ENCODE assay signal across 8 cellular contexts in genomic region chr6:37818536-37819176, GRCh38. TPM values are rescaled to one million over a fixed set of nuclear protein-coding genes. Genes with fewer than 3 reads are reported as not detected.
DNase-seq lines count a peak whose midpoint lies in the region; ATAC-seq and TF ChIP-seq lines count a peak whose summit lies in the region.

No MANE protein-coding gene starts in this region.

- H3K9ac ChIP-seq in BLaER1 treated with 17β-estradiol and CSF1 and Interleukin-3, amounts not matched to agents 10 nM and 100 nM = peak overlapping the region; percentile 88 to 99 (median 94)

- TF ChIP-seq POLR2A in GM19193 (IDR thresholded peaks at IDR 0.05; ENCODE audit: extremely low read depth, insufficient read depth, insufficient read length) = peak; percentile 98

- H3K4me2 ChIP-seq in BLaER1 treated with 17β-estradiol and CSF1 and Interleukin-3, amounts not matched to agents 10 nM and 100 nM = peak overlapping the region; percentile 81 to 95 (median 85)

- H4K20me1 ChIP-seq in BLaER1 treated with 17β-estradiol and CSF1 and Interleukin-3, amounts not matched to agents 10 nM and 100 nM = peaks cover 31 to 35% (median 33%) of the 10 kb centered on the region in 11 experiments

- H3K27ac ChIP-seq in BLaER1 treated with 17β-estradiol and CSF1 and Interleukin-3, amounts not matched to agents 10 nM and 100 nM = peak overlapping the region; percentile 86 to 100 (median 96)
- H3K27ac ChIP-seq in ectodermal cell (ENCODE audit: insufficient read depth, low read depth, low read length, poor library complexity, severe bottlenecking) = peak overlapping the region; percentile 97

- H3K9me3 ChIP-seq in BLaER1 treated with 17β-estradiol and CSF1 and Interleukin-3, amounts not matched to agents 10 nM and 100 nM (replicated peaks in 1 of 11) = no peaks in the 10 kb centered on the region
- no peaks in the 10 kb centered on the region for H3K9me3 ChIP-seq in ectodermal cell (ENCODE audit: control insufficient read depth, low read length)

- DNase-seq in NCI-H524 treated with DMSO at 0.1 percent for 48 hours (lab: John Stamatoyannopoulos, UW) (peak; percentile 85), lung microvascular endothelial cell (ENCODE audit: low read depth in 2 of 2) (peak; percentile 98)
- DNase-seq in activated CD4-positive, alpha-beta T cell treated with anti-CD3 and anti-CD28 coated beads for 48 hours = peak; percentile 96
- DNase-seq in stimulated activated CD4-positive, alpha-beta T cell treated with anti-CD3 and anti-CD28 coated beads, TNF-alpha, amount 100 ng/mL, for 4 hours (ENCODE audit: low read depth in 3 of 3) = peak; percentile 83 to 93 (median 90)

- peaks cover 0 to 23% (median 13%) of the 10 kb centered on the region in 11 experiments; a peak in 11 of 22 replicates for H3K36me3 ChIP-seq in BLaER1 treated with 17β-estradiol and CSF1 and Interleukin-3, amounts not matched to agents 10 nM and 100 nM
- no peaks in the 10 kb centered on the region for H3K36me3 ChIP-seq in ectodermal cell (ENCODE audit: control insufficient read depth, insufficient read depth, low read length)

- H3K4me3 ChIP-seq in BLaER1 treated with 17β-estradiol and CSF1 and Interleukin-3, amounts not matched to agents 10 nM and 100 nM = peak overlapping the region; percentile 66 to 86 (median 76)
- H3K4me3 ChIP-seq in ectodermal cell (ENCODE audit: insufficient read depth, low read depth, low read length) = peak overlapping the region; percentile 74

- H3K4me1 ChIP-seq in BLaER1 treated with 17β-estradiol and CSF1 and Interleukin-3, amounts not matched to agents 10 nM and 100 nM = peaks cover 38 to 44% (median 40%) of the 10 kb centered on the region in 10 experiments
- peaks cover 19% of the 10 kb centered on the region for H3K4me1 ChIP-seq in ectodermal cell (ENCODE audit: control insufficient read depth, insufficient read depth, low read length)

- H3K27me3 ChIP-seq in BLaER1 treated with 17β-estradiol and CSF1 and Interleukin-3, amounts not matched to agents 10 nM and 100 nM = no peaks in the 10 kb centered on the region
- H3K27me3 ChIP-seq in ectodermal cell (ENCODE audit: control insufficient read depth, insufficient read depth, low read length, poor library complexity, severe bottlenecking) = no peaks in the 10 kb centered on the region

- WGBS in ectodermal cell, 2 experiments = 0% methylated on average over 27 of the region's 27 CpGs

- ATAC-seq in HG03378 (IDR thresholded peaks at IDR 0.05; ENCODE audit: unreplicated experiment) = peak; percentile 67

RNA-seq across cellular contexts. Expression of gene ZFAND3, which starts 0.9 kb away (rescaled TPM):
- polyA plus RNA-seq in ectodermal cell (2013, experiment 1 of 4) = 131 TPM
- 146 TPM for polyA plus RNA-seq in ectodermal cell (2013, experiment 2 of 4)
- 99.4 TPM for polyA plus RNA-seq in ectodermal cell (2013, experiment 3 of 4)
- polyA plus RNA-seq in ectodermal cell (2013, experiment 4 of 4) = 113 TPM
- total RNA-seq in lung microvascular endothelial cell = 14.4 and 16.5 TPM in 2 replicates

Comparison
In these comparisons a context has a peak if more than half of its experiments do, and no peak if none do; other contexts are left out.
1. Peak in every context shown above with its lines: DNase-seq, ATAC-seq, H3K4me3 ChIP-seq and H3K27ac ChIP-seq.